In the genomic region with DNA sequence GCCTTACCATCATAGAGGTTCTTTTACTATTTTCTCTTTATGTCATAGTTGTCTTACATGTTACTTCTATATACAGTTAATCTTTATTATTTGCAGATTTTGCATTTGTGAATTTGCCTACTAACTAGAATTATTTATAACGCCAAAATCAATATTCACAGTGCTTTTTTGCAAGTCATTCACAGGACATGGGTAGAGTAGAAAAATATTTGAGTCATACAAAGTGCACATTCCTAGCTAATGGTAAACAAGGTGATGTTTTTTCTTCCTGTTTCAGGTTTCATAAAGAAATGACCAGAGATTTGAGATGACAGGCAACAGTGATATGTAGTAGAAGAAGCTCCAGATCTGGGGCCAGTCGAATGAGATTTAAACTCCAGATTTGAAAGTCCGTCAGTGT, we compare ENCODE assay signal across 27 cellular contexts. TPM values are rescaled to one million over a fixed set of nuclear protein-coding genes. Genes with fewer than 3 reads are reported as not detected.
DNase-seq lines count a peak whose midpoint lies in the region; ATAC-seq, FAIRE-seq and TF ChIP-seq lines count a peak whose summit lies in the region.
"Had no signal": no experiment of that assay in that cellular context is flagged by ENCODE, and none has a peak within 500 bp of the region (broad histone marks: within the 10 kb centered on the region; RNA-seq: fewer than 3 reads in every experiment).

No MANE protein-coding gene starts in this region.

- TF ChIP-seq RAD21 in HepG2 (CRISPR knock-in tag; IDR thresholded peaks at IDR 0.05) = no peak

- H3K4me1 ChIP-seq in HepG2 (ENCODE audit: insufficient read depth, low read length) (peaks cover 7% of the 10 kb centered on the region), right lobe of liver (no peaks in the 10 kb centered on the region), PC-3 (ENCODE audit: insufficient read depth, low read length) (peaks cover 10% of the 10 kb centered on the region)
- H3K4me1 ChIP-seq: BE2C, Caco-2, HAP-1 had no signal

- peaks cover 28% of the 10 kb centered on the region for H3K27me3 Mint-ChIP-seq in activated T-cell treated with anti-CD3 and anti-CD28 coated beads, Interleukin-2, amount 50 U/mL, for 24 hours

- WGBS in HepG2 (ENCODE audit: low lambda C conversion rate) = 9% methylated on average over 3 of the region's 3 CpGs
- WGBS in right lobe of liver (ENCODE audit: insufficient coverage, low coverage, low lambda C conversion rate, missing lambda C conversion rate) = 48% methylated on average over 3 of the region's 3 CpGs

- no peak overlapping the region for H3K4me3 Mint-ChIP-seq in activated T-cell treated with anti-CD3 and anti-CD28 coated beads, Interleukin-2, amount 50 U/mL, for 24 hours
- H3K4me3 Mint-ChIP-seq: CD14-positive monocyte; CD4-positive, alpha-beta T cell; HFFc6 had no signal

- H3K27me3 ChIP-seq in HepG2 (ENCODE audit: control insufficient read depth in 1 of 2, insufficient read depth in 2 of 2, low read length in 2 of 2) (no peaks in the 10 kb centered on the region; a peak in 1 of 5 replicates), right lobe of liver (no peaks in the 10 kb centered on the region), PC-3 (ENCODE audit: low read length) (no peaks in the 10 kb centered on the region), bronchial epithelial cell (ENCODE audit: control insufficient read depth, insufficient read depth, low read length) (no peaks in the 10 kb centered on the region)
- H3K27me3 ChIP-seq: BLaER1 treated with 17β-estradiol and CSF1 and Interleukin-3, amounts not matched to agents 10 nM and 100 nM had no signal

- FAIRE-seq in HepG2 (lab: Jason Lieb, UNC) (no peak), bronchial epithelial cell (lab: Jason Lieb, UNC) (no peak)
- FAIRE-seq: A204.1, D721Med, GM12878, GM18507, H54 had no signal

- in situ Hi-C loops in HepG2 (cut with HindIII; ENCODE audit: extremely low pct_ligation_motif_present, low pct_unique_long_range_greater_than_20kb) = no loop called here

- H3K27ac Mint-ChIP-seq in activated T-cell treated with anti-CD3 and anti-CD28 coated beads, Interleukin-2, amount 50 U/mL, for 24 hours = no peak overlapping the region
- H3K27ac Mint-ChIP-seq: CD14-positive monocyte; CD4-positive, alpha-beta T cell; HFFc6 had no signal

- TF ChIP-seq CTCF in HepG2 (CRISPR knock-in tag; IDR thresholded peaks at IDR 0.05) (no peak), right lobe of liver (IDR thresholded peaks at IDR 0.05) (no peak), PC-3 (conservative IDR thresholded peaks at IDR 0.05; ENCODE audit: low read depth, low read length) (no peak), bronchial epithelial cell (IDR thresholded peaks at IDR 0.05; ENCODE audit: insufficient read depth, low read length, severe bottlenecking) (no peak)

- ATAC-seq in HepG2 = no peak; the same call in 2 of the 3 replicates
- ATAC-seq in right lobe of liver = no peak
- peak; percentile 73 for ATAC-seq in PC-3
- ATAC-seq: GM12878 had no signal

- no peaks in the 10 kb centered on the region for H3K36me3 ChIP-seq in HepG2 (replicated peaks in 1 of 2; ENCODE audit: control insufficient read depth in 1 of 2, insufficient read depth in 2 of 2, low read length in 2 of 2)
- no peaks in the 10 kb centered on the region for H3K36me3 ChIP-seq in right lobe of liver
- H3K36me3 ChIP-seq in PC-3 (ENCODE audit: low read depth, low read length) = no peaks in the 10 kb centered on the region
- no peaks in the 10 kb centered on the region for H3K36me3 ChIP-seq in bronchial epithelial cell (ENCODE audit: control insufficient read depth, insufficient read depth, low read length)
- H3K36me3 ChIP-seq: BE2C; BLaER1 treated with 17β-estradiol and CSF1 and Interleukin-3, amounts not matched to agents 10 nM and 100 nM; HAP-1 had no signal

- TF ChIP-seq EP300 in HepG2 (IDR thresholded peaks at IDR 0.05; ENCODE audit: low read depth in 2 of 2, low read length in 2 of 2) = peak in 1 of 2 experiments; percentile 18; a peak in 1 of 4 replicates
- no peak for TF ChIP-seq EP300 in HepG2 (CRISPR knock-in tag; IDR thresholded peaks at IDR 0.05; ENCODE audit: borderline replicate concordance)

- 0 out of 2 replicates have a peak, but pooled peaks cover 3% of the 10 kb centered on the region for H3K9me2 ChIP-seq in PC-3 (replicated peaks; ENCODE audit: low read length)

- H2AFZ ChIP-seq in HepG2 (ENCODE audit: low read length) = no peak overlapping the region
- peak overlapping the region; percentile 50; the same call in 1 of the 2 replicates for H2AFZ ChIP-seq in PC-3 (ENCODE audit: low read length)

- POLR2A ChIA-PET in HepG2 (lab: Yijun Ruan, JAX) (no interaction called here), PC-3 (lab: Charles Lee; ENCODE audit: unreplicated experiment) (interaction anchor here (0.7 kb wide), 1 partner anchor 40 kb away, joined by 3 read pairs; no protein-coding TSS in a partner anchor)

- H3K27ac ChIP-seq in HepG2 (ENCODE audit: extremely low read length, insufficient read depth, low read length) = no peak overlapping the region
- no peak overlapping the region for H3K27ac ChIP-seq in right lobe of liver
- H3K27ac ChIP-seq in PC-3 (ENCODE audit: low read length) = peak overlapping the region; percentile 6; the same call in 1 of the 2 replicates
- H3K27ac ChIP-seq: 22Rv1; BLaER1 treated with 17β-estradiol and CSF1 and Interleukin-3, amounts not matched to agents 10 nM and 100 nM had no signal

- H3K36me3 Mint-ChIP-seq in activated T-cell treated with anti-CD3 and anti-CD28 coated beads, Interleukin-2, amount 50 U/mL, for 24 hours (ENCODE audit: low read depth) = no peaks in the 10 kb centered on the region
- H3K36me3 Mint-ChIP-seq: CD14-positive monocyte had no signal

- CTCF ChIA-PET in HepG2 (lab: Yijun Ruan, JAX; ENCODE audit: low intra/inter-chr PET ratio, low total read pairs) (no interaction called here), PC-3 (lab: Charles Lee) (interaction anchor here (0.5 kb wide), 1 partner anchor 228 kb away, joined by 3 read pairs; no protein-coding TSS in a partner anchor)

- H3K9ac ChIP-seq in HepG2 (ENCODE audit: insufficient read depth, low read depth, low read length) (no peak overlapping the region), PC-3 (ENCODE audit: low read length) (no peak overlapping the region)
- H3K9ac ChIP-seq: BLaER1 treated with 17β-estradiol and CSF1 and Interleukin-3, amounts not matched to agents 10 nM and 100 nM had no signal

- H3K79me2 ChIP-seq in HepG2 (ENCODE audit: insufficient read depth, low read length) = no peaks in the 10 kb centered on the region
- H3K79me2 ChIP-seq in PC-3 (ENCODE audit: low read length) = no peaks in the 10 kb centered on the region

- peaks cover 14% of the 10 kb centered on the region for H3K9me3 Mint-ChIP-seq in activated T-cell treated with anti-CD3 and anti-CD28 coated beads, Interleukin-2, amount 50 U/mL, for 24 hours

- intact Hi-C loops in HepG2 (cut with micrococcal nuclease; ENCODE audit: unreplicated experiment) (no loop called here), right lobe of liver (cut with DNase I) (no loop called here), PC-3 (cut with micrococcal nuclease) (no loop called here)

- H4K20me1 ChIP-seq in HepG2 (ENCODE audit: insufficient read depth, low read length) = no peaks in the 10 kb centered on the region
- H4K20me1 ChIP-seq in PC-3 (ENCODE audit: low read length) = no peaks in the 10 kb centered on the region
- H4K20me1 ChIP-seq: BLaER1 treated with 17β-estradiol and CSF1 and Interleukin-3, amounts not matched to agents 10 nM and 100 nM had no signal

- no peaks in the 10 kb centered on the region for H3F3A ChIP-seq in PC-3 (ENCODE audit: low read length, unreplicated experiment)

- BruUV-seq in HepG2 (replicated peaks; lab: Mats Ljungman, UMichigan) (no TSS peak), PC-3 (replicated peaks; lab: Mats Ljungman, UMichigan) (no TSS peak)

- H3K4me1 Mint-ChIP-seq in activated T-cell treated with anti-CD3 and anti-CD28 coated beads, Interleukin-2, amount 50 U/mL, for 24 hours (ENCODE audit: low read depth) = no peaks in the 10 kb centered on the region
- H3K4me1 Mint-ChIP-seq: CD14-positive monocyte had no signal

- TF ChIP-seq POLR2A in HepG2 (IDR thresholded peaks at IDR 0.05; ENCODE audit: insufficient read depth in 1 of 2, low read depth in 2 of 2, low read length in 2 of 2) (no peak), right lobe of liver (IDR thresholded peaks at IDR 0.05) (no peak)

- peaks cover 7% of the 10 kb centered on the region for H3K9me3 ChIP-seq in HepG2 (ENCODE audit: low read length)
- H3K9me3 ChIP-seq in right lobe of liver = no peaks in the 10 kb centered on the region
- H3K9me3 ChIP-seq in PC-3 (ENCODE audit: low read length) = 0 out of 2 replicates have a peak, but pooled peaks cover 4% of the 10 kb centered on the region
- H3K9me3 ChIP-seq: BE2C, HAP-1 had no signal

- H3K4me3 ChIP-seq in HepG2 (replicated peaks in 1 of 3; ENCODE audit: insufficient read depth in 1 of 3, low read depth in 2 of 3, low read length in 3 of 3) (no peak overlapping the region), right lobe of liver (no peak overlapping the region), PC-3 (ENCODE audit: low read length) (no peak overlapping the region), bronchial epithelial cell (ENCODE audit: low read depth, low read length) (no peak overlapping the region)
- H3K4me3 ChIP-seq: BLaER1 treated with 17β-estradiol and CSF1 and Interleukin-3, amounts not matched to agents 10 nM and 100 nM; GM12878; HAP-1 had no signal

- H3K4me2 ChIP-seq in HepG2 (ENCODE audit: low read depth, low read length) (no peak overlapping the region), PC-3 (ENCODE audit: low read length) (peak overlapping the region; percentile 34)
- H3K4me2 ChIP-seq: BLaER1 treated with 17β-estradiol and CSF1 and Interleukin-3, amounts not matched to agents 10 nM and 100 nM had no signal

- DNase-seq in HepG2 (ENCODE audit: low spot score) = peak; percentile 32
- DNase-seq in right lobe of liver = no peak
- DNase-seq in PC-3 = peak; percentile 70
- peak; percentile 49 for DNase-seq in bronchial epithelial cell (ENCODE audit: low read depth)
- no peak for DNase-seq in activated naive CD4-positive, alpha-beta T cell treated with Interleukin-2 at 50 U/mL for 16 hours
- DNase-seq in activated T-cell treated with anti-CD3 and anti-CD28 coated beads, Interleukin-2, amount 50 U/mL, for 24 hours = no peak
- no peak for DNase-seq in NCI-H1436 (lab: John Stamatoyannopoulos, UW)
- DNase-seq: ACHN; AML-193; BE2C; Caco-2; CD4-positive, alpha-beta T cell; DMS 273 treated with DMSO at 0.1 percent for 48 hours; DMS79; EL; GDM1; GOT3; HFFc6 had no signal

RNA-seq across cellular contexts. Expression of a gene that starts 30.0 kb away (rescaled TPM):
- total RNA-seq in HepG2 (2016; rRNA removed; fragmentation: Illumina TruSeq; extraction: Trizol) (not detected in 2 replicates), right lobe of liver (not detected), PC-3 (2014; rRNA removed) (not detected in 2 replicates), bronchial epithelial cell (not detected in 2 replicates)
- total RNA-seq in HepG2 (2016; cell fraction: cytosol; rRNA removed; fragmentation: Illumina TruSeq; extraction: Trizol; ENCODE audit: low read depth) = not detected in 2 replicates
- total RNA-seq in HepG2 (2016; cell fraction: insoluble cytoplasmic fraction; rRNA removed; fragmentation: Illumina TruSeq; extraction: Trizol) = not detected in 2 replicates
- not detected in 2 replicates for total RNA-seq in HepG2 (2016; cell fraction: membrane; rRNA removed; fragmentation: Illumina TruSeq; extraction: Trizol)
- not detected in 2 replicates for total RNA-seq in HepG2 (2016; cell fraction: nucleus; rRNA removed; fragmentation: Illumina TruSeq; extraction: Trizol)
- not detected in 2 replicates for polyA plus RNA-seq in HepG2 (2011; rRNA removed)
- polyA plus RNA-seq in HepG2 (2011; cell fraction: cytosol; rRNA removed) = not detected in 2 replicates
- polyA plus RNA-seq in HepG2 (2011; cell fraction: nucleus; rRNA removed) = not detected in 2 replicates
- polyA plus RNA-seq in HepG2 (2012) = not detected in 2 replicates
- not detected in 2 replicates for polyA plus RNA-seq in HepG2 (2016; cell fraction: cytosol; fragmentation: Illumina TruSeq; extraction: Trizol; ENCODE audit: low read depth)
- polyA plus RNA-seq in HepG2 (2016; cell fraction: insoluble cytoplasmic fraction; fragmentation: Illumina TruSeq; extraction: Trizol; ENCODE audit: low read depth) = not detected in 2 replicates
- not detected in 2 replicates for polyA plus RNA-seq in HepG2 (2016; cell fraction: membrane; fragmentation: Illumina TruSeq; extraction: Trizol; ENCODE audit: low read depth)
- not detected in 2 replicates for polyA plus RNA-seq in HepG2 (2016; cell fraction: nucleus; fragmentation: Illumina TruSeq; extraction: Trizol; ENCODE audit: insufficient read depth, low read depth)
- not detected in 2 replicates for polyA minus RNA-seq in HepG2 (2011; rRNA and poly(A)+ RNA removed; ENCODE audit: low replicate concordance)
- not detected in 2 replicates for polyA minus RNA-seq in HepG2 (2011; cell fraction: cytosol; rRNA and poly(A)+ RNA removed)
- polyA minus RNA-seq in HepG2 (2011; cell fraction: nucleus; rRNA and poly(A)+ RNA removed) = not detected in 2 replicates
- total RNA-seq: Caco-2; CD4-positive, alpha-beta T cell; GM12878; HFFc6 had no signal
- polyA plus RNA-seq: CD14-positive monocyte, GM12878 had no signal

RNA-seq across cellular contexts. Expression of a gene that starts 32.8 kb away (rescaled TPM):
- total RNA-seq in HepG2 (2016; rRNA removed; fragmentation: Illumina TruSeq; extraction: Trizol) = 26.7 and 50.1 TPM in 2 replicates
- 15.0 and 17.0 TPM in 2 replicates for total RNA-seq in HepG2 (2016; cell fraction: cytosol; rRNA removed; fragmentation: Illumina TruSeq; extraction: Trizol; ENCODE audit: low read depth)
- 27.7 and 47.8 TPM in 2 replicates for total RNA-seq in HepG2 (2016; cell fraction: insoluble cytoplasmic fraction; rRNA removed; fragmentation: Illumina TruSeq; extraction: Trizol)
- total RNA-seq in HepG2 (2016; cell fraction: membrane; rRNA removed; fragmentation: Illumina TruSeq; extraction: Trizol) = 38.7 and 40.9 TPM in 2 replicates
- 41.7 and 45.5 TPM in 2 replicates for total RNA-seq in HepG2 (2016; cell fraction: nucleus; rRNA removed; fragmentation: Illumina TruSeq; extraction: Trizol)
- polyA plus RNA-seq in HepG2 (2011; rRNA removed) = 55.3 and 72.5 TPM in 2 replicates
- polyA plus RNA-seq in HepG2 (2011; cell fraction: cytosol; rRNA removed) = 68.1 and 77.1 TPM in 2 replicates
- polyA plus RNA-seq in HepG2 (2011; cell fraction: nucleus; rRNA removed) = 95.1 and 98.8 TPM in 2 replicates
- 54.8 and 70.3 TPM in 2 replicates for polyA plus RNA-seq in HepG2 (2012)
- polyA plus RNA-seq in HepG2 (2016; cell fraction: cytosol; fragmentation: Illumina TruSeq; extraction: Trizol; ENCODE audit: low read depth) = 24.2 and 28.9 TPM in 2 replicates
- polyA plus RNA-seq in HepG2 (2016; cell fraction: insoluble cytoplasmic fraction; fragmentation: Illumina TruSeq; extraction: Trizol; ENCODE audit: low read depth) = 31.3 and 35.5 TPM in 2 replicates
- 36.5 and 42.6 TPM in 2 replicates for polyA plus RNA-seq in HepG2 (2016; cell fraction: membrane; fragmentation: Illumina TruSeq; extraction: Trizol; ENCODE audit: low read depth)
- 88.1 and 90.9 TPM in 2 replicates for polyA plus RNA-seq in HepG2 (2016; cell fraction: nucleus; fragmentation: Illumina TruSeq; extraction: Trizol; ENCODE audit: insufficient read depth, low read depth)
- 47.5 and 138 TPM in 2 replicates for polyA minus RNA-seq in HepG2 (2011; rRNA and poly(A)+ RNA removed; ENCODE audit: low replicate concordance)
- polyA minus RNA-seq in HepG2 (2011; cell fraction: cytosol; rRNA and poly(A)+ RNA removed) = 68.3 and 69.5 TPM in 2 replicates
- polyA minus RNA-seq in HepG2 (2011; cell fraction: nucleus; rRNA and poly(A)+ RNA removed) = 44.8 and 54.2 TPM in 2 replicates
- total RNA-seq in right lobe of liver = 100 to 1,000 TPM in 4 of 6 experiments, 10 to 100 TPM in 2; 99.7 to 136 (median 106) TPM
- 104 and 132 TPM in 2 replicates for total RNA-seq in PC-3 (2014; rRNA removed)
- 62.1 and 78.2 TPM in 2 replicates for total RNA-seq in bronchial epithelial cell

Comparison
In these comparisons a context has a peak if more than half of its experiments do, and no peak if none do; other contexts are left out.
1. DNase-seq: peak in HepG2 (single experiment), PC-3 (single experiment) and bronchial epithelial cell (single experiment); none in right lobe of liver (0 of 3), activated naive CD4-positive, alpha-beta T cell treated with Interleukin-2 at 50 U/mL for 16 hours (single experiment), activated T-cell treated with anti-CD3 and anti-CD28 coated beads, Interleukin-2, amount 50 U/mL, for 24 hours (single experiment) and NCI-H1436 (single experiment).